In the genomic region with DNA sequence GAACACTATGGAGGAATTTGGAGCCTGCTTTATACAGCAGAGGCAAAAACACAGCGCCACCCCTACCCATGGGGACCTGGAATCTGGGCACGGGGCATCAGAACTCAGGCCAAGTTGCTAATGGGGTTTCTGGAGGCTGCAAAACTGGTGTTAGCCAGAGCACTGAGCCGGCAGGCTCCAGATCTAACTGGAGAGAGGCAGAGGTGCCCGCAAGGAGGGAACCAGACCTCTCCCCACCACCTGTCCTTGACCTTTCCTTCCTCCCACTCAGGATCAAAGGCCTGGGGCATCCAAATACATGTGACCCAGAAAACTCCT, we compare ENCODE assay signal across 1 cellular context.
TF ChIP-seq lines count a peak whose summit lies in the region.

No MANE protein-coding gene starts in this region.

TF ChIP-seq in IMR-90, 13 proteins besides CTCF, POLR2A, EP300 and RAD21:
- TF ChIP-seq MAFK (IDR thresholded peaks at IDR 0.05; ENCODE audit: low read depth, low read length) (no peak), RFX5 (IDR thresholded peaks at IDR 0.05; ENCODE audit: low read depth, low read length) (no peak), MAZ (IDR thresholded peaks at IDR 0.05; ENCODE audit: borderline replicate concordance, low read depth, low read length) (no peak), FOS (IDR thresholded peaks at IDR 0.05; ENCODE audit: low read depth, low read length) (no peak), CHD1 (IDR thresholded peaks at IDR 0.05; ENCODE audit: low read depth, low read length) (no peak), SMC3 (IDR thresholded peaks at IDR 0.05; ENCODE audit: low read depth, low read length) (no peak), NFE2L2 (IDR thresholded peaks at IDR 0.05; ENCODE audit: low read depth, low read length) (no peak), MXI1 (IDR thresholded peaks at IDR 0.05; ENCODE audit: borderline replicate concordance, low read depth, low read length) (no peak), RCOR1 (IDR thresholded peaks at IDR 0.05; ENCODE audit: insufficient replicate concordance, low read length) (no peak), BHLHE40 (IDR thresholded peaks at IDR 0.05; ENCODE audit: low read depth, low read length) (no peak), CEBPB (IDR thresholded peaks at IDR 0.05; ENCODE audit: low read depth, low read length) (no peak)
- TF ChIP-seq, protein P1, sequence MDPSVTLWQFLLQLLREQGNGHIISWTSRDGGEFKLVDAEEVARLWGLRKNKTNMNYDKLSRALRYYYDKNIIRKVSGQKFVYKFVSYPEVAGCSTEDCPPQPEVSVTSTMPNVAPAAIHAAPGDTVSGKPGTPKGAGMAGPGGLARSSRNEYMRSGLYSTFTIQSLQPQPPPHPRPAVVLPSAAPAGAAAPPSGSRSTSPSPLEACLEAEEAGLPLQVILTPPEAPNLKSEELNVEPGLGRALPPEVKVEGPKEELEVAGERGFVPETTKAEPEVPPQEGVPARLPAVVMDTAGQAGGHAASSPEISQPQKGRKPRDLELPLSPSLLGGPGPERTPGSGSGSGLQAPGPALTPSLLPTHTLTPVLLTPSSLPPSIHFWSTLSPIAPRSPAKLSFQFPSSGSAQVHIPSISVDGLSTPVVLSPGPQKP (IDR thresholded peaks at IDR 0.05; ENCODE audit: borderline replicate concordance, low read depth, low read length): no peak
- TF ChIP-seq, protein P2, sequence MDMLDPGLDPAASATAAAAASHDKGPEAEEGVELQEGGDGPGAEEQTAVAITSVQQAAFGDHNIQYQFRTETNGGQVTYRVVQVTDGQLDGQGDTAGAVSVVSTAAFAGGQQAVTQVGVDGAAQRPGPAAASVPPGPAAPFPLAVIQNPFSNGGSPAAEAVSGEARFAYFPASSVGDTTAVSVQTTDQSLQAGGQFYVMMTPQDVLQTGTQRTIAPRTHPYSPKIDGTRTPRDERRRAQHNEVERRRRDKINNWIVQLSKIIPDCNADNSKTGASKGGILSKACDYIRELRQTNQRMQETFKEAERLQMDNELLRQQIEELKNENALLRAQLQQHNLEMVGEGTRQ (IDR thresholded peaks at IDR 0.05; ENCODE audit: low read depth, low read length): no peak
